Comparison of ENCODE assay signal across 38 cellular contexts in genomic region chr19:45258862-45259261, GRCh38. TPM values are rescaled to one million over a fixed set of nuclear protein-coding genes. Genes with fewer than 3 reads are reported as not detected.
"Had no signal": no experiment of that assay in that cellular context is flagged by ENCODE, and none has a peak within 500 bp of the region (broad histone marks: within the 10 kb centered on the region; RNA-seq: fewer than 3 reads in every experiment).

No MANE protein-coding gene starts in this region.

- H3K9me3 ChIP-seq: MG63 had no signal

- H3K4me3 ChIP-seq: MG63 had no signal

- H3K27me3 ChIP-seq: MG63 had no signal

- DNase-seq: Karpas-422, Kasumi-1, MG63, MM.1S, MV-4-11, NCI-H1048, NCI-H1092, NCI-H1092 treated with DMSO at 0.1 percent for 48 hours, NCI-H1105, NCI-H1105 treated with DMSO at 0.1 percent for 48 hours, NCI-H1417, NCI-H1417 treated with DMSO at 0.1 percent for 48 hours, NCI-H1436, NCI-H1436 treated with DMSO at 0.1 percent for 48 hours, NCI-H146, NCI-H1694, NCI-H1694 treated with DMSO at 0.1 percent for 48 hours, NCI-H187, NCI-H187 treated with DMSO at 0.1 percent for 48 hours, NCI-H1930, NCI-H2029, NCI-H2029 treated with DMSO at 0.1 percent for 48 hours, NCI-H2081, NCI-H2081 treated with DMSO at 0.1 percent for 48 hours, NCI-H2107, NCI-H2171, NCI-H2171 treated with DMSO at 0.1 percent for 48 hours, NCI-H2227 treated with DMSO at 0.1 percent for 48 hours, NCI-H345, NCI-H446, NCI-H446 treated with DMSO at 0.1 percent for 48 hours, NCI-H510A, NCI-H510A treated with DMSO at 0.1 percent for 48 hours, NCI-H524 had no signal

RNA-seq across cellular contexts. Expression of gene EXOC3L2, which starts 13.7 kb away (rescaled TPM):
- total RNA-seq: LHCN-M2, M059J, MCF 10A, NCI-H460 had no signal
